Comparison of ENCODE assay signal across 19 cellular contexts in the genomic region with DNA sequence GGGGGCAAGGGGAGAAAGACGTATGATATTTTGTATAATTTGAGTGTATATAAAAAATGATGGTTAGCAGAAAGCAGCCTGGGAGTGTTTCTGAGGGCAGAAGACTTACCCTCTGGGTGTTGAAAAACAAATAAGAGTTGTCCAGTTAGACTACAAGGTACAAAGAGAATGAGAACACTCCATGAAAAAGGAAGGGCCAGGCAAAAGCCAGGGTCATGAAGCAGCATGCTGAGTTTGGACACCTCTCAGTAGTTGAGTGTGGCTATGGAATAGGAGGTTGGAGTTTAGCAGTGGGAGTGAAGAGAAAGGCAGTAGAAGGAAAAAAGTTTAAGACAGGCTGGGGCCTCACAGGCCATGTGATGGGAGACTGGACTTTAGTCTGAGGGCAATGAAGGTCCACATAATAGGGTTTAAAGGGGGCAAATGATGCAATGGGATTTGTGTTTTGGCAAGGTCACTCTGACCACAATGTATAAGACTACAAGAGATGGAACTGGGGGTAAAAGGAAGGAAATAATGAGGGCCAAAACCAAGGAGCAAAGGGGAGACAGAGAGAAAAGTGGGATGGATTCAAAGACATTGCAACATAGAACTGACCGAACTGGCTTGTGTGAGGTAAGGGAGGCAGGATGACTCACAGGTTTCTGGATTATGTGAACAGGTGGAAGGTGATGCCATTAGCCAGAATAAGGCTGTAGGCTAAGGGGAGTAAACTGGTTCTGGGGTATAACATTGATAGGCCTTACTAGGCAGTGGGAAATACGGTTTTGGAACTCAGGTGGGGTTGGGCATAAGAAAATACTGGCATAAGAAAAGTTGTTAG.
A peak's percentile ranks its signal among the peaks of the same experiment; 100 is the strongest.
DNase-seq lines count a peak whose midpoint lies in the region; ATAC-seq, FAIRE-seq and TF ChIP-seq lines count a peak whose summit lies in the region.
"Had no signal": no experiment of that assay in that cellular context is flagged by ENCODE, and none has a peak within 500 bp of the region (broad histone marks: within the 10 kb centered on the region; RNA-seq: fewer than 3 reads in every experiment).

No MANE protein-coding gene starts in this region.

- no peak for TF ChIP-seq POLR2A in breast epithelium (IDR thresholded peaks at IDR 0.05)

- no peaks in the 10 kb centered on the region for H3K36me3 Mint-ChIP-seq in activated CD4-positive, alpha-beta memory T cell treated with anti-CD3 and anti-CD28 coated beads, Interleukin-2, amount 10 ng/mL, durations not matched to agents 7 days and 5 days (ENCODE audit: low read depth)
- H3K36me3 Mint-ChIP-seq: activated CD8-positive, alpha-beta memory T cell treated with anti-CD3 and anti-CD28 coated beads, Interleukin-2, amount 10 ng/mL, durations not matched to agents 7 days and 5 days had no signal

- H3K9me3 ChIP-seq in HEK293 (ENCODE audit: control insufficient read depth, insufficient read depth, low read depth, low read length): no peaks in the 10 kb centered on the region
- no peaks in the 10 kb centered on the region for H3K9me3 ChIP-seq in breast epithelium
- no peaks in the 10 kb centered on the region for H3K9me3 ChIP-seq in left lung
- no peaks in the 10 kb centered on the region for H3K9me3 ChIP-seq in small intestine (ENCODE audit: control insufficient read depth, low read depth)
- H3K9me3 ChIP-seq: adrenal gland, stomach had no signal

- intact Hi-C loops in breast epithelium (cut with DNase I; ENCODE audit: low total_unique reads) (no loop called here), left lung (cut with DNase I) (loop anchor here (10.0 kb wide), 3 partner anchors 395 to 545 kb away; no protein-coding TSS in a partner anchor)

- DNase-seq in breast epithelium (ENCODE audit: low spot score in 2 of 2): no peak
- no peak for DNase-seq in left lung
- peak; percentile 61 for DNase-seq in small intestine
- DNase-seq in NCI-H146 treated with DMSO at 0.1 percent for 48 hours (lab: John Stamatoyannopoulos, UW; ENCODE audit: unreplicated experiment): no peak
- DNase-seq in activated CD4-positive, alpha-beta memory T cell treated with anti-CD3 and anti-CD28 coated beads, Interleukin-2, amount 10 ng/mL, durations not matched to agents 7 days and 5 days: no peak
- no peak for DNase-seq in GM19240 (ENCODE audit: insufficient read length, low spot score)
- DNase-seq: activated CD8-positive, alpha-beta memory T cell treated with anti-CD3 and anti-CD28 coated beads, Interleukin-2, amount 10 ng/mL, durations not matched to agents 7 days and 5 days; adrenal gland; CD8-positive, alpha-beta memory T cell; foreskin melanocyte; mesendoderm; MM.1S; NCI-H1930; NCI-H446 treated with DMSO at 0.1 percent for 48 hours; Right ventricle myocardium superior; stomach had no signal

- H3K4me1 ChIP-seq in HEK293 (ENCODE audit: control insufficient read depth, insufficient read depth, low read length): no peaks in the 10 kb centered on the region
- no peaks in the 10 kb centered on the region for H3K4me1 ChIP-seq in breast epithelium
- H3K4me1 ChIP-seq in left lung: no peaks in the 10 kb centered on the region
- peaks cover 0 to 3% of the 10 kb centered on the region in 2 donors for H3K4me1 ChIP-seq in small intestine (ENCODE audit: control insufficient read depth in 2 of 2, insufficient read depth in 1 of 2, low read depth in 1 of 2, low read length in 1 of 2)
- H3K4me1 ChIP-seq: adrenal gland had no signal

- H3K27me3 Mint-ChIP-seq in activated CD4-positive, alpha-beta memory T cell treated with anti-CD3 and anti-CD28 coated beads, Interleukin-2, amount 10 ng/mL, durations not matched to agents 7 days and 5 days: no peaks in the 10 kb centered on the region
- H3K27me3 Mint-ChIP-seq: CD8-positive, alpha-beta memory T cell had no signal

- H3K4me3 Mint-ChIP-seq in activated CD4-positive, alpha-beta memory T cell treated with anti-CD3 and anti-CD28 coated beads, Interleukin-2, amount 10 ng/mL, durations not matched to agents 7 days and 5 days: no peak overlapping the region
- H3K4me3 Mint-ChIP-seq: activated CD8-positive, alpha-beta memory T cell treated with anti-CD3 and anti-CD28 coated beads, Interleukin-2, amount 10 ng/mL, durations not matched to agents 7 days and 5 days; CD8-positive, alpha-beta memory T cell had no signal

- no peaks in the 10 kb centered on the region for H3K9me3 Mint-ChIP-seq in activated CD4-positive, alpha-beta memory T cell treated with anti-CD3 and anti-CD28 coated beads, Interleukin-2, amount 10 ng/mL, durations not matched to agents 7 days and 5 days
- H3K9me3 Mint-ChIP-seq: activated T-helper 2 cell treated with anti-CD3 and anti-CD28 coated beads, Interferon-gamma antibody, Interleukin-2, Interleukin-4, amounts not matched to agents 10 μg/mL and 5 μg/mL and 100 μg/mL, durations not matched to agents 14 hours and 24 hours and 36 hours; CD8-positive, alpha-beta memory T cell had no signal

- ATAC-seq in left lung (peak; percentile 65), HG03025 (IDR thresholded peaks at IDR 0.05; ENCODE audit: low FRiP score, unreplicated experiment) (no peak)
- ATAC-seq: activated CD8-positive, alpha-beta memory T cell treated with anti-CD3 and anti-CD28 coated beads, Interleukin-2, amount 10 ng/mL, durations not matched to agents 7 days and 5 days had no signal

- H3K27ac Mint-ChIP-seq in activated CD4-positive, alpha-beta memory T cell treated with anti-CD3 and anti-CD28 coated beads, Interleukin-2, amount 10 ng/mL, durations not matched to agents 7 days and 5 days: no peak overlapping the region
- H3K27ac Mint-ChIP-seq: activated CD8-positive, alpha-beta memory T cell treated with anti-CD3 and anti-CD28 coated beads, Interleukin-2, amount 10 ng/mL, durations not matched to agents 7 days and 5 days; activated T-helper 2 cell treated with anti-CD3 and anti-CD28 coated beads, Interferon-gamma antibody, Interleukin-2, Interleukin-4, amounts not matched to agents 10 μg/mL and 5 μg/mL and 100 μg/mL, durations not matched to agents 14 hours and 24 hours and 36 hours had no signal

- POLR2A ChIA-PET in HEK293 (lab: Yijun Ruan, JAX): no interaction called here
- POLR2A ChIA-PET in activated CD4-positive, alpha-beta memory T cell treated with anti-CD3 and anti-CD28 coated beads, Interleukin-2, amount 10 ng/mL, durations not matched to agents 7 days and 5 days (lab: Charles Lee): no interaction called here

- no peak for FAIRE-seq in small intestine (lab: Jason Lieb, UNC)

- CTCF ChIA-PET in HEK293 (lab: Yijun Ruan, JAX): interaction anchor here (1.6 kb wide), 1 partner anchor 12 kb away, joined by 6 read pairs; no protein-coding TSS in a partner anchor
- CTCF ChIA-PET in activated CD4-positive, alpha-beta memory T cell treated with anti-CD3 and anti-CD28 coated beads, Interleukin-2, amount 10 ng/mL, durations not matched to agents 7 days and 5 days (lab: Charles Lee): no interaction called here

- H3K36me3 ChIP-seq in HEK293 (ENCODE audit: control insufficient read depth in 2 of 2, insufficient read depth in 1 of 2, low read length in 2 of 2) (no peaks in the 10 kb centered on the region), breast epithelium (no peaks in the 10 kb centered on the region), left lung (no peaks in the 10 kb centered on the region), small intestine (ENCODE audit: control insufficient read depth in 2 of 2, insufficient read depth in 2 of 2, low read length in 2 of 2) (peaks cover 0 to 2% of the 10 kb centered on the region in 2 donors)
- H3K36me3 ChIP-seq: adrenal gland, stomach had no signal

- no peak overlapping the region for H3K4me3 ChIP-seq in HEK293 (ENCODE audit: low read depth, low read length)
- no peak overlapping the region for H3K4me3 ChIP-seq in breast epithelium
- no peak overlapping the region for H3K4me3 ChIP-seq in left lung
- no peak overlapping the region for H3K4me3 ChIP-seq in small intestine (ENCODE audit: low read depth in 1 of 2, low read length in 2 of 2)
- H3K4me3 ChIP-seq: adrenal gland, stomach had no signal

- H3K27ac ChIP-seq in HEK293 (ENCODE audit: extremely low read depth, low read depth, low read length): no peak overlapping the region
- peak overlapping the region; percentile 6 to 39 for H3K27ac ChIP-seq in breast epithelium
- H3K27ac ChIP-seq in left lung: no peak overlapping the region
- H3K27ac ChIP-seq in small intestine (ENCODE audit: low read depth in 1 of 2, low read length in 1 of 2): peak overlapping the region in 1 of 2 donors; percentile 14
- H3K27ac ChIP-seq: adrenal gland, stomach had no signal

- H3K4me1 Mint-ChIP-seq in activated CD4-positive, alpha-beta memory T cell treated with anti-CD3 and anti-CD28 coated beads, Interleukin-2, amount 10 ng/mL, durations not matched to agents 7 days and 5 days: no peaks in the 10 kb centered on the region
- H3K4me1 Mint-ChIP-seq: activated CD8-positive, alpha-beta memory T cell treated with anti-CD3 and anti-CD28 coated beads, Interleukin-2, amount 10 ng/mL, durations not matched to agents 7 days and 5 days had no signal

- H3K27me3 ChIP-seq in breast epithelium: no peaks in the 10 kb centered on the region
- no peaks in the 10 kb centered on the region for H3K27me3 ChIP-seq in left lung
- no peaks in the 10 kb centered on the region for H3K27me3 ChIP-seq in small intestine (ENCODE audit: control insufficient read depth in 2 of 2, insufficient read depth in 2 of 2, low read length in 2 of 2)
- H3K27me3 ChIP-seq: adrenal gland, stomach had no signal

- WGBS in small intestine, 3 donors: 44 to 77% (median 64%) methylated on average over 3 of the region's 3 CpGs

- no peak for TF ChIP-seq CTCF in HEK293 (tag by site-specific recombination; IDR thresholded peaks at IDR 0.05)
- no peak for TF ChIP-seq CTCF in breast epithelium (IDR thresholded peaks at IDR 0.05)
- TF ChIP-seq CTCF in left lung (IDR thresholded peaks at IDR 0.05): no peak

TF ChIP-seq in HEK293, 187 proteins besides CTCF, POLR2A, EP300 and RAD21:
- TF ChIP-seq ZNF501 (tag by site-specific recombination; IDR thresholded peaks at IDR 0.05) (no peak), SCRT2 (tag by site-specific recombination; IDR thresholded peaks at IDR 0.05) (peak; percentile 96), ZNF426 (tag by site-specific recombination; IDR thresholded peaks at IDR 0.05) (no peak), ZFP37 (tag by site-specific recombination; IDR thresholded peaks at IDR 0.05) (no peak)
- TF ChIP-seq, protein P1, sequence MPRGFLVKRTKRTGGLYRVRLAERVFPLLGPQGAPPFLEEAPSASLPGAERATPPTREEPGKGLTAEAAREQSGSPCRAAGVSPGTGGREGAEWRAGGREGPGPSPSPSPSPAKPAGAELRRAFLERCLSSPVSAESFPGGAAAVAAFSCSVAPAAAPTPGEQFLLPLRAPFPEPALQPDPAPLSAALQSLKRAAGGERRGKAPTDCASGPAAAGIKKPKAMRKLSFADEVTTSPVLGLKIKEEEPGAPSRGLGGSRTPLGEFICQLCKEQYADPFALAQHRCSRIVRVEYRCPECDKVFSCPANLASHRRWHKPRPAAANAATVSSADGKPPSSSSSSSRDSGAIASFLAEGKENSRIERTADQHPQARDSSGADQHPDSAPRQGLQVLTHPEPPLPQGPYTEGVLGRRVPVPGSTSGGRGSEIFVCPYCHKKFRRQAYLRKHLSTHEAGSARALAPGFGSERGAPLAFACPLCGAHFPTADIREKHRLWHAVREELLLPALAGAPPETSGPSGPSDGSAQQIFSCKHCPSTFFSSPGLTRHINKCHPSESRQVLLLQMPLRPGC (tag by site-specific recombination; IDR thresholded peaks at IDR 0.05): no peak

Comparison
In these comparisons a context has a peak if more than half of its experiments do, and no peak if none do; other contexts are left out.
1. H3K27ac ChIP-seq: peak in breast epithelium (2 of 2); none in HEK293 (single experiment) and left lung (0 of 2).